17 cellular contexts compared by ENCODE assay signal in the genomic region with DNA sequence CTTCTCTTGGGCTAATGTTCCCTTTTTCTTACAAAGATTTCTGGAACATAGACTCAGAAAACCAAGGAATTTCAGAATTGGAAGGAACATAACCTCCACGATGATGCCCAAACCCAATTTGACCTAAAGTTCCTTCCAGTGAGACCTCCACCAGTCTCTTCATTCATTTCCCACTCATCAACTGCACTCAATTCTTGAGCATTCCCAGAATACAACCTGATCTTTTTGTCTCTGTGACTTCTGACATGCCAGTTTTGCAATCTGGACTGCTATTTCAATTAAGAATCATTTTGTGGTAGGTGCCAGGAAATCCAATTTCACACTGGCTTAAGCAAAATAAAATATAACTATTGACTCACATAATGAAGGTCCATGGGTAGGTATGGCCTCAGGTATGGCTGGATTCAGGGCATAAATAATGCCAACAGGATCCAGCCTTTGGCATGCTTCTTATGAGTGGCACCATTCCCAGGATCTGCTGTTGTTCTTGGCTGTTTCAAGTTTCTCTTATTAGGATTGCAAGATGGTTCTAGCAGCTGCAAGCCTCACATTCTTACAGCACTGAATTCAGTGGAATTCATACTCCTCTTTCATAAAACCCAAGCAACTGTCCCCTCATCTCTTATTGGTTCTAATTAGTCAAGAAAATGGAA.
DNase-seq lines count a peak whose midpoint lies in the region; ATAC-seq and TF ChIP-seq lines count a peak whose summit lies in the region.
"Had no signal": no experiment of that assay in that cellular context is flagged by ENCODE, and none has a peak within 500 bp of the region (broad histone marks: within the 10 kb centered on the region; RNA-seq: fewer than 3 reads in every experiment).

No MANE protein-coding gene starts in this region.

- in situ Hi-C loops in G401 (cut with HindIII; ENCODE audit: low sequenced_read_pairs) = no loop called here

- H4K20me1 ChIP-seq in GM23338 (replicated peaks; ENCODE audit: insufficient read depth) = no peaks in the 10 kb centered on the region
- H4K20me1 ChIP-seq: BLaER1 had no signal

- 79 to 90% (median 84%) methylated on average over 1 of the region's 1 CpG for WGBS in heart left ventricle, 4 donors

- H3K4me1 Mint-ChIP-seq in GM23338 = no peaks in the 10 kb centered on the region
- H3K4me1 Mint-ChIP-seq: CD14-positive monocyte; CD4-positive, alpha-beta memory T cell had no signal

- H3K36me3 Mint-ChIP-seq in GM23338 (ENCODE audit: low read depth) = peaks cover 22% of the 10 kb centered on the region
- H3K36me3 Mint-ChIP-seq: CD14-positive monocyte; CD4-positive, alpha-beta memory T cell had no signal

- no peak overlapping the region for H3K4me3 Mint-ChIP-seq in GM23338
- H3K4me3 Mint-ChIP-seq: CD14-positive monocyte; CD4-positive, alpha-beta memory T cell; H9 had no signal

- H3K27me3 ChIP-seq in GM23338 (ENCODE audit: insufficient read depth) (no peaks in the 10 kb centered on the region), heart left ventricle (peaks cover 0 to 5% (median 0%) of the 10 kb centered on the region in 9 donors)
- no peaks in the 10 kb centered on the region for H3K27me3 ChIP-seq in effector memory CD4-positive, alpha-beta T cell (replicated peaks; ENCODE audit: control insufficient read depth, insufficient read depth, low read length, poor library complexity, severe bottlenecking)
- H3K27me3 ChIP-seq: BLaER1 had no signal

- H3K4me1 ChIP-seq in GM23338 (ENCODE audit: insufficient read depth) (no peaks in the 10 kb centered on the region), heart left ventricle (no peaks in the 10 kb centered on the region)
- no peaks in the 10 kb centered on the region for H3K4me1 ChIP-seq in effector memory CD4-positive, alpha-beta T cell (ENCODE audit: control insufficient read depth, insufficient read depth, low read length, poor library complexity, severe bottlenecking)
- H3K4me1 ChIP-seq: BLaER1 had no signal

- intact Hi-C loops in heart left ventricle (cut with DNase I) = no loop called here

- H3K27ac Mint-ChIP-seq in GM23338 = no peak overlapping the region
- H3K27ac Mint-ChIP-seq: CD14-positive monocyte; CD4-positive, alpha-beta memory T cell; H9 had no signal

- H3K27ac ChIP-seq in GM23338 (ENCODE audit: low read depth) (no peak overlapping the region), heart left ventricle (no peak overlapping the region)
- H3K27ac ChIP-seq in effector memory CD4-positive, alpha-beta T cell (ENCODE audit: insufficient read depth, low read length, poor library complexity, severe bottlenecking) = no peak overlapping the region
- H3K27ac ChIP-seq: BLaER1 had no signal

- no peak for TF ChIP-seq POLR2A in heart left ventricle (IDR thresholded peaks at IDR 0.05)

- H3K4me3 ChIP-seq in GM23338 (no peak overlapping the region), heart left ventricle (no peak overlapping the region)
- H3K4me3 ChIP-seq in effector memory CD4-positive, alpha-beta T cell (ENCODE audit: insufficient read depth, low read depth, low read length, poor library complexity, severe bottlenecking) = no peak overlapping the region
- H3K4me3 ChIP-seq: BLaER1, K562 had no signal

- H3K4me2 ChIP-seq in GM23338 = no peak overlapping the region
- H3K4me2 ChIP-seq: BLaER1 had no signal

- DNase-seq in G401 (ENCODE audit: low spot score) (peak; percentile 79), cerebellum (ENCODE audit: low spot score) (peak; percentile 17), midbrain (lab: John Stamatoyannopoulos, UW) (peak; percentile 18), superior temporal gyrus (ENCODE audit: extremely low spot score) (peak; percentile 24), GM23338 (ENCODE audit: low spot score) (no peak), heart left ventricle (no peak)
- DNase-seq in effector memory CD4-positive, alpha-beta T cell = no peak
- DNase-seq: AML-193; CD4-positive, alpha-beta memory T cell; DMS153; DMS79; GF-D8; H9; IMR-90 had no signal

- H3K9me2 ChIP-seq in GM23338 (ENCODE audit: insufficient read depth) = peaks cover 6% of the 10 kb centered on the region; the same call in 1 of the 2 replicates

- ATAC-seq in GM23338 (no peak), heart left ventricle (no peak)
- ATAC-seq: K562 had no signal

- no peak overlapping the region for H2AFZ ChIP-seq in GM23338

- no peaks in the 10 kb centered on the region for H3K9me3 ChIP-seq in effector memory CD4-positive, alpha-beta T cell (ENCODE audit: control insufficient read depth, low read length)
- no peaks in the 10 kb centered on the region for H3K9me3 ChIP-seq in heart left ventricle
- H3K9me3 ChIP-seq: BLaER1 had no signal

- H3K79me2 ChIP-seq in GM23338 (replicated peaks; ENCODE audit: insufficient read depth) = no peaks in the 10 kb centered on the region

- peaks cover 2% of the 10 kb centered on the region for H3K27me3 Mint-ChIP-seq in GM23338 (ENCODE audit: insufficient read depth, low read depth, poor library complexity)

- peaks cover 81% of the 10 kb centered on the region for H3K9me3 Mint-ChIP-seq in GM23338
- H3K9me3 Mint-ChIP-seq: H9 had no signal

- TF ChIP-seq CTCF in GM23338 (conservative IDR thresholded peaks at IDR 0.05; ENCODE audit: low read depth in 2 of 2) (no peak), heart left ventricle (IDR thresholded peaks at IDR 0.05) (no peak)

- no peaks in the 10 kb centered on the region for H3K36me3 ChIP-seq in GM23338 (ENCODE audit: insufficient read depth)
- no peaks in the 10 kb centered on the region for H3K36me3 ChIP-seq in effector memory CD4-positive, alpha-beta T cell (ENCODE audit: control insufficient read depth, insufficient read depth, low read length)
- H3K36me3 ChIP-seq in heart left ventricle = no peaks in the 10 kb centered on the region
- H3K36me3 ChIP-seq: BLaER1 had no signal

- no peaks in the 10 kb centered on the region for H3F3A ChIP-seq in GM23338 (replicated peaks; ENCODE audit: low read depth)

TF ChIP-seq in GM23338, 12 proteins besides CTCF, POLR2A, EP300 and RAD21:
- TF ChIP-seq STAT1 (IDR thresholded peaks at IDR 0.05; ENCODE audit: unreplicated experiment) (no peak), ZNF114 (CRISPR knock-in tag; IDR thresholded peaks at IDR 0.05) (no peak)
TF ChIP-seq in GM23338: peak in this region for 0.

Comparison
In these comparisons a context has a peak if more than half of its experiments do, and no peak if none do; other contexts are left out.
1. DNase-seq: peak in G401 (single experiment), cerebellum (single experiment), midbrain (single experiment) and superior temporal gyrus (single experiment); none in GM23338 (single experiment), effector memory CD4-positive, alpha-beta T cell (0 of 3) and heart left ventricle (0 of 5).